ENCODE assay signal across 11 cellular contexts in the genomic region with DNA sequence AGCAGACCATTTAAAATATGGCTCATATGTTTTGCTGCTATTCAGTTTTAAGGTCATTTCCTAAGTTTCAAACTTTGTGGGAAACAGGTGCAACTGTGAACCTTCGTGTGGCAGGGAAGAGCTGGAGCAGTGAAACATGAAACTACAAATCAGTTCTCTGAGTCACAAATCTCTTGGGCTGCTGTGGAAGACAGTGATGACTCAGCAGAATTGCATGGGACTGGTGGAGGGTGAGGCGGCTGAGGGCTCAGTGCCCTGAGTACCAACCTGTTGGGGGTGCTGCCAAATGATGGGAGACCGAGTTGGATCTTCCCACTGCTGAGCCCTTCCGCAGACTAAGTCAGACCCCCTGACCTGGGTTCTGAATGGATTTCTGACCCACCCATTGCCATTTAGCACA. TPM values are rescaled to one million over a fixed set of nuclear protein-coding genes. Genes with fewer than 3 reads are reported as not detected.
DNase-seq lines count a peak whose midpoint lies in the region; ATAC-seq and TF ChIP-seq lines count a peak whose summit lies in the region.
"Had no signal": no experiment of that assay in that cellular context is flagged by ENCODE, and none has a peak within 500 bp of the region (broad histone marks: within the 10 kb centered on the region; RNA-seq: fewer than 3 reads in every experiment).

No MANE protein-coding gene starts in this region.

- CTCF ChIA-PET in activated naive CD4-positive, alpha-beta T cell treated with anti-CD3 and anti-CD28 coated beads, Interleukin-2, amount 10 ng/mL, durations not matched to agents 7 days and 5 days (lab: Charles Lee): no interaction called here

- peak; percentile 84 for ATAC-seq in RWPE2 (ENCODE audit: low read depth)

- H3K4me1 ChIP-seq in left ventricle myocardium inferior: peaks cover 24% of the 10 kb centered on the region
- peaks cover 21% of the 10 kb centered on the region for H3K4me1 ChIP-seq in RWPE2 (ENCODE audit: insufficient read depth, poor library complexity, severe bottlenecking)
- peaks cover 3 to 36% (median 23%) of the 10 kb centered on the region in 5 donors for H3K4me1 ChIP-seq in subcutaneous abdominal adipose tissue (ENCODE audit: control insufficient read depth in 5 of 5, insufficient read depth in 5 of 5, low read length in 5 of 5)
- peaks cover 11% of the 10 kb centered on the region for H3K4me1 ChIP-seq in suprapubic skin

- no peaks in the 10 kb centered on the region for H3K9me3 Mint-ChIP-seq in activated naive CD4-positive, alpha-beta T cell treated with anti-CD3 and anti-CD28 coated beads, Interleukin-2, amount 10 ng/mL, durations not matched to agents 7 days and 5 days

- no peaks in the 10 kb centered on the region for H3K36me3 ChIP-seq in left ventricle myocardium inferior
- H3K36me3 ChIP-seq in RWPE2 (ENCODE audit: low read depth): no peaks in the 10 kb centered on the region
- H3K36me3 ChIP-seq in subcutaneous abdominal adipose tissue (ENCODE audit: control insufficient read depth in 5 of 5, insufficient read depth in 5 of 5, low read length in 5 of 5): no peaks in the 10 kb centered on the region
- H3K36me3 ChIP-seq in suprapubic skin: no peaks in the 10 kb centered on the region
- H3K36me3 ChIP-seq: ovary had no signal

- intact Hi-C loops in left ventricle myocardium inferior (cut with micrococcal nuclease) (no loop called here), cardiac septum (cut with DNase I) (loop anchor here (10.0 kb wide), 1 partner anchor 786 kb away; no protein-coding TSS in a partner anchor)

- TF ChIP-seq CTCF in left ventricle myocardium inferior (IDR thresholded peaks at IDR 0.05; ENCODE audit: borderline replicate concordance) (no peak), RWPE2 (IDR thresholded peaks at IDR 0.05; ENCODE audit: poor library complexity, severe bottlenecking) (no peak), suprapubic skin (IDR thresholded peaks at IDR 0.05) (no peak)

- H3K27ac ChIP-seq in left ventricle myocardium inferior (replicated peaks) (peak overlapping the region; percentile 13), RWPE2 (ENCODE audit: poor library complexity, severe bottlenecking) (no peak overlapping the region), subcutaneous abdominal adipose tissue (ENCODE audit: low read depth, low read length) (peak overlapping the region; percentile 87), suprapubic skin (no peak overlapping the region)
- H3K27ac ChIP-seq: ovary had no signal

- H3K4me3 Mint-ChIP-seq in activated naive CD4-positive, alpha-beta T cell treated with anti-CD3 and anti-CD28 coated beads, Interleukin-2, amount 10 ng/mL, durations not matched to agents 7 days and 5 days: no peak overlapping the region

- H3K27ac Mint-ChIP-seq in activated naive CD4-positive, alpha-beta T cell treated with anti-CD3 and anti-CD28 coated beads, Interleukin-2, amount 10 ng/mL, durations not matched to agents 7 days and 5 days: no peak overlapping the region

- H3K4me3 ChIP-seq in left ventricle myocardium inferior (no peak overlapping the region), RWPE2 (ENCODE audit: severe bottlenecking) (no peak overlapping the region), subcutaneous abdominal adipose tissue (ENCODE audit: low read depth in 1 of 5, low read length in 5 of 5) (peak overlapping the region in 1 of 5 donors; percentile 4), suprapubic skin (no peak overlapping the region)
- H3K4me3 ChIP-seq: ovary had no signal

- DNase-seq in left ventricle myocardium inferior (no peak), cardiac septum (ENCODE audit: low spot score) (no peak), RWPE2 (ENCODE audit: low spot score) (peak; percentile 73), fibroblast of the conjunctiva (ENCODE audit: low read depth) (peak; percentile 67), GM19240 (ENCODE audit: insufficient read length, low spot score) (no peak), suprapubic skin (ENCODE audit: low spot score in 2 of 2) (no peak)
- no peak for DNase-seq in activated naive CD4-positive, alpha-beta T cell treated with anti-CD3 and anti-CD28 coated beads, Interleukin-2, amount 10 ng/mL, durations not matched to agents 7 days and 5 days
- DNase-seq: activated CD4-positive, CD25-positive, alpha-beta regulatory T cell; NCI-H1436 treated with DMSO at 0.1 percent for 48 hours; ovary had no signal

- no peak overlapping the region for H3K9ac ChIP-seq in subcutaneous abdominal adipose tissue (ENCODE audit: low read length in 5 of 5)

- no peak for TF ChIP-seq POLR2A in suprapubic skin (IDR thresholded peaks at IDR 0.05)

- TF ChIP-seq EP300 in suprapubic skin (IDR thresholded peaks at IDR 0.05): no peak

- 58% methylated on average over 4 of the region's 4 CpGs for WGBS in suprapubic skin

- H3K9me3 ChIP-seq in left ventricle myocardium inferior (replicated peaks): no peaks in the 10 kb centered on the region
- H3K9me3 ChIP-seq in RWPE2 (ENCODE audit: severe bottlenecking): no peaks in the 10 kb centered on the region
- no peaks in the 10 kb centered on the region for H3K9me3 ChIP-seq in subcutaneous abdominal adipose tissue (ENCODE audit: control insufficient read depth in 5 of 5, low read length in 5 of 5)
- H3K9me3 ChIP-seq in suprapubic skin: no peaks in the 10 kb centered on the region
- H3K9me3 ChIP-seq: ovary had no signal

- peaks cover 24% of the 10 kb centered on the region for H3K4me1 Mint-ChIP-seq in activated naive CD4-positive, alpha-beta T cell treated with anti-CD3 and anti-CD28 coated beads, Interleukin-2, amount 10 ng/mL, durations not matched to agents 7 days and 5 days

- no peaks in the 10 kb centered on the region for H3K27me3 ChIP-seq in left ventricle myocardium inferior (ENCODE audit: low read depth)
- H3K27me3 ChIP-seq in RWPE2 (ENCODE audit: insufficient read depth, poor library complexity, severe bottlenecking): no peaks in the 10 kb centered on the region
- no peaks in the 10 kb centered on the region for H3K27me3 ChIP-seq in subcutaneous abdominal adipose tissue (ENCODE audit: control insufficient read depth in 5 of 5, insufficient read depth in 4 of 5, low read length in 5 of 5)
- H3K27me3 ChIP-seq in suprapubic skin: no peaks in the 10 kb centered on the region
- H3K27me3 ChIP-seq: ovary had no signal

- H3K27me3 Mint-ChIP-seq in activated naive CD4-positive, alpha-beta T cell treated with anti-CD3 and anti-CD28 coated beads, Interleukin-2, amount 10 ng/mL, durations not matched to agents 7 days and 5 days: no peaks in the 10 kb centered on the region

- H3K36me3 Mint-ChIP-seq in activated naive CD4-positive, alpha-beta T cell treated with anti-CD3 and anti-CD28 coated beads, Interleukin-2, amount 10 ng/mL, durations not matched to agents 7 days and 5 days: no peaks in the 10 kb centered on the region

RNA-seq across cellular contexts. Expression of gene CALM1, which starts 8.4 kb away (rescaled TPM):
- total RNA-seq in left ventricle myocardium inferior: 503 TPM
- total RNA-seq in cardiac septum: 362 TPM
- total RNA-seq in suprapubic skin: 100 to 1,000 TPM; 258 to 369 (median 300) TPM

RNA-seq across cellular contexts. Expression of gene NRDE2, which starts 56.7 kb away (rescaled TPM):
- 10.5 TPM for total RNA-seq in left ventricle myocardium inferior
- total RNA-seq in cardiac septum: 11.2 TPM
- 10 to 100 TPM in 3 of 4 donors, 1 to 10 TPM in 1; 8.8 to 22.4 (median 14.6) TPM for total RNA-seq in suprapubic skin

Comparison
In these comparisons a context has a peak if more than half of its experiments do, and no peak if none do; other contexts are left out.
1. DNase-seq: peak in RWPE2 (single experiment) and fibroblast of the conjunctiva (single experiment); none in left ventricle myocardium inferior (single experiment), cardiac septum (single experiment), GM19240 (single experiment), suprapubic skin (0 of 2) and activated naive CD4-positive, alpha-beta T cell treated with anti-CD3 and anti-CD28 coated beads, Interleukin-2, amount 10 ng/mL, durations not matched to agents 7 days and 5 days (single experiment).
2. H3K27ac ChIP-seq: peak in left ventricle myocardium inferior (single experiment) and subcutaneous abdominal adipose tissue (single experiment); none in RWPE2 (single experiment) and suprapubic skin (single experiment).